In genomic region chr16:70777973-70778406, GRCh38 we compare ENCODE assay signal across 2 cellular contexts.
TF ChIP-seq lines count a peak whose summit lies in the region.

No MANE protein-coding gene starts in this region.

TF ChIP-seq in HepG2, 621 proteins besides CTCF, POLR2A, EP300 and RAD21:
- TF ChIP-seq TFAP4 (IDR thresholded peaks at IDR 0.05; ENCODE audit: borderline replicate concordance, low read depth): peak; percentile 44; the same call in 1 of the 2 replicates
- TF ChIP-seq E2F5 (CRISPR knock-in tag; conservative IDR thresholded peaks at IDR 0.05): no peak

TF ChIP-seq in K562, 482 proteins besides CTCF, POLR2A, EP300 and RAD21:
- no peak for TF ChIP-seq NR2F6 (CRISPR knock-in tag; IDR thresholded peaks at IDR 0.05)
- TF ChIP-seq POLR3A (IDR thresholded peaks at IDR 0.05; ENCODE audit: borderline replicate concordance, extremely low read depth, insufficient read depth, insufficient read length): peak; percentile 66
TF ChIP-seq in K562: peak in this region for 1.
